Comparison of ENCODE assay signal across 22 cellular contexts in genomic region chr4:41571422-41571821, GRCh38. TPM values are rescaled to one million over a fixed set of nuclear protein-coding genes. Genes with fewer than 3 reads are reported as not detected.
DNase-seq lines count a peak whose midpoint lies in the region; ATAC-seq and TF ChIP-seq lines count a peak whose summit lies in the region.
"Had no signal": no experiment of that assay in that cellular context is flagged by ENCODE, and none has a peak within 500 bp of the region (broad histone marks: within the 10 kb centered on the region; RNA-seq: fewer than 3 reads in every experiment).

No MANE protein-coding gene starts in this region.

- H3K4me3 ChIP-seq in right cardiac atrium (ENCODE audit: low read length) (no peak overlapping the region), dorsolateral prefrontal cortex (no peak overlapping the region), gastrocnemius medialis (no peak overlapping the region)
- no peak overlapping the region for H3K4me3 ChIP-seq in CD8-positive, alpha-beta memory T cell (ENCODE audit: low read length)
- H3K4me3 ChIP-seq: A549; BLaER1 treated with 17β-estradiol and CSF1 and Interleukin-3, amounts not matched to agents 10 nM and 100 nM; GM23338; MG63; PC-9 had no signal

- CTCF ChIA-PET in CD8-positive, alpha-beta memory T cell (lab: Charles Lee), result no interaction called here

- no peak overlapping the region for H3K4me3 Mint-ChIP-seq in CD8-positive, alpha-beta memory T cell
- H3K4me3 Mint-ChIP-seq: CD4-positive, alpha-beta memory T cell; GM23338; H9; HFFc6 had no signal

- peaks cover 0 to 2% (median 0%) of the 10 kb centered on the region in 5 donors for H3K9me3 Mint-ChIP-seq in CD8-positive, alpha-beta memory T cell
- H3K9me3 Mint-ChIP-seq: CD4-positive, alpha-beta memory T cell; GM23338; H9; HFFc6 had no signal

- H3K27me3 Mint-ChIP-seq in CD8-positive, alpha-beta memory T cell, result no peaks in the 10 kb centered on the region
- H3K27me3 Mint-ChIP-seq: CD4-positive, alpha-beta memory T cell had no signal

- DNase-seq in right cardiac atrium (no peak), cardiac septum (ENCODE audit: low spot score) (no peak), dorsolateral prefrontal cortex (no peak), gastrocnemius medialis (no peak), medulla oblongata (ENCODE audit: extremely low spot score) (no peak), NCI-H510A (lab: John Stamatoyannopoulos, UW) (no peak)
- no peak for DNase-seq in CD8-positive, alpha-beta memory T cell
- DNase-seq: AML-193; Caco-2; CD4-positive, alpha-beta memory T cell; H9; HFFc6; IMR-90; KG1; MG63; NCI-H2029; NCI-H2227 treated with DMSO at 0.1 percent for 48 hours; PC-9; SHP77 had no signal

- no peaks in the 10 kb centered on the region for H3K36me3 Mint-ChIP-seq in CD8-positive, alpha-beta memory T cell
- H3K36me3 Mint-ChIP-seq: CD4-positive, alpha-beta memory T cell had no signal

- POLR2A ChIA-PET in CD8-positive, alpha-beta memory T cell (lab: Charles Lee), result no interaction called here

- intact Hi-C loops in right cardiac atrium (cut with DNase I), result no loop called here
- intact Hi-C loops in cardiac septum (cut with DNase I), result loop anchor here (5.0 kb wide), 2 partner anchors 34 to 41 kb away; partner anchors contain the start of gene LIMCH1
- intact Hi-C loops in dorsolateral prefrontal cortex (cut with DNase I), result no loop called here
- intact Hi-C loops in gastrocnemius medialis (cut with DNase I; ENCODE audit: low total_unique reads), result loop anchor here (2.0 to 5.0 kb wide), 2 partner anchors 211 to 654 kb away; no protein-coding TSS in a partner anchor

- H3K27me3 ChIP-seq in right cardiac atrium (ENCODE audit: control insufficient read depth, insufficient read depth) (no peaks in the 10 kb centered on the region), dorsolateral prefrontal cortex (no peaks in the 10 kb centered on the region), gastrocnemius medialis (no peaks in the 10 kb centered on the region)
- no peaks in the 10 kb centered on the region for H3K27me3 ChIP-seq in CD8-positive, alpha-beta memory T cell (ENCODE audit: insufficient read depth, low read length, poor library complexity, severe bottlenecking)
- H3K27me3 ChIP-seq: BLaER1 treated with 17β-estradiol and CSF1 and Interleukin-3, amounts not matched to agents 10 nM and 100 nM; MG63 had no signal

- WGBS in right cardiac atrium, result 61% methylated on average over 1 of the region's 1 CpG

- in situ Hi-C loops in gastrocnemius medialis (cut with MboI; ENCODE audit: low sequenced_read_pairs in 4 of 4), result no loop called here

- H3K36me3 ChIP-seq in gastrocnemius medialis, result no peaks in the 10 kb centered on the region
- H3K36me3 ChIP-seq in CD8-positive, alpha-beta memory T cell (ENCODE audit: insufficient read depth, low read length), result no peaks in the 10 kb centered on the region
- H3K36me3 ChIP-seq: BLaER1 treated with 17β-estradiol and CSF1 and Interleukin-3, amounts not matched to agents 10 nM and 100 nM; MG63 had no signal

- H3K9me3 ChIP-seq in right cardiac atrium (ENCODE audit: control insufficient read depth, low read length) (no peaks in the 10 kb centered on the region), gastrocnemius medialis (no peaks in the 10 kb centered on the region)
- H3K9me3 ChIP-seq in CD8-positive, alpha-beta memory T cell (ENCODE audit: low read length), result no peaks in the 10 kb centered on the region
- H3K9me3 ChIP-seq: A549; BLaER1 treated with 17β-estradiol and CSF1 and Interleukin-3, amounts not matched to agents 10 nM and 100 nM; Caco-2; MG63 had no signal

- H3K27ac Mint-ChIP-seq in CD8-positive, alpha-beta memory T cell, result no peak overlapping the region
- H3K27ac Mint-ChIP-seq: CD4-positive, alpha-beta memory T cell; GM23338; H9; HFFc6 had no signal

- no peak for ATAC-seq in right cardiac atrium
- no peak for ATAC-seq in gastrocnemius medialis
- ATAC-seq: A549, GM23338 had no signal

- no peaks in the 10 kb centered on the region for H3K4me1 Mint-ChIP-seq in CD8-positive, alpha-beta memory T cell
- H3K4me1 Mint-ChIP-seq: CD4-positive, alpha-beta memory T cell; GM23338 had no signal

- TF ChIP-seq CTCF in dorsolateral prefrontal cortex (IDR thresholded peaks at IDR 0.05 in 54 of 56, conservative IDR thresholded peaks at IDR 0.05 in 2 of 56; ENCODE audit: low read depth in 1 of 56, partially characterized antibody in 56 of 56) (no peak), gastrocnemius medialis (IDR thresholded peaks at IDR 0.05 in 4 of 5, conservative IDR thresholded peaks at IDR 0.05 in 1 of 5) (no peak)

- H3K4me1 ChIP-seq in right cardiac atrium (ENCODE audit: control insufficient read depth, insufficient read depth, low read length) (peaks cover 2% of the 10 kb centered on the region), gastrocnemius medialis (peaks cover 75 to 94% of the 10 kb centered on the region in 2 donors)
- no peaks in the 10 kb centered on the region for H3K4me1 ChIP-seq in CD8-positive, alpha-beta memory T cell (ENCODE audit: insufficient read depth, low read length)
- H3K4me1 ChIP-seq: BLaER1 treated with 17β-estradiol and CSF1 and Interleukin-3, amounts not matched to agents 10 nM and 100 nM had no signal

- no peak for TF ChIP-seq POLR2A in gastrocnemius medialis (IDR thresholded peaks at IDR 0.05)

- peak overlapping the region; percentile 73 for H3K27ac ChIP-seq in right cardiac atrium (ENCODE audit: low read length)
- peak overlapping the region in 39 of 59 donors; percentile 0 to 72 (median 49) for H3K27ac ChIP-seq in dorsolateral prefrontal cortex
- H3K27ac ChIP-seq in gastrocnemius medialis, result peak overlapping the region; percentile 75 to 87 (median 82)
- H3K27ac ChIP-seq in CD8-positive, alpha-beta memory T cell (ENCODE audit: low read depth, low read length), result no peak overlapping the region
- H3K27ac ChIP-seq: BLaER1 treated with 17β-estradiol and CSF1 and Interleukin-3, amounts not matched to agents 10 nM and 100 nM; PC-9 had no signal

RNA-seq across cellular contexts. Expression of gene LIMCH1, which starts 33.5 kb away (rescaled TPM):
- 100 to 1,000 TPM; 157 to 248 (median 198) TPM for total RNA-seq in right cardiac atrium
- 43.3 TPM for polyA plus RNA-seq in right cardiac atrium
- total RNA-seq in cardiac septum, result 291 TPM
- total RNA-seq in dorsolateral prefrontal cortex, result 100 to 1,000 TPM; 126 to 357 (median 196) TPM
- 10 to 100 TPM; 36.2 to 71.4 (median 52.1) TPM for total RNA-seq in gastrocnemius medialis
- total RNA-seq in CD8-positive, alpha-beta memory T cell, result not detected
- polyA plus RNA-seq in CD8-positive, alpha-beta memory T cell, result not detected
- total RNA-seq: CD4-positive, alpha-beta memory T cell had no signal
- polyA plus RNA-seq: CD4-positive, alpha-beta memory T cell had no signal

Comparison
In these comparisons a context has a peak if more than half of its experiments do, and no peak if none do; other contexts are left out.
1. intact Hi-C loops: an anchor here in cardiac septum (5.0 kb wide) and gastrocnemius medialis (2.0 to 5.0 kb wide); none called in right cardiac atrium and dorsolateral prefrontal cortex.
2. RNA of gene LIMCH1, which starts 33.5 kb away (total RNA-seq): 291 TPM in cardiac septum (single experiment), 157 to 248 TPM in right cardiac atrium, 126 to 357 TPM in dorsolateral prefrontal cortex and 36.2 to 71.4 TPM in gastrocnemius medialis; not detected in CD8-positive, alpha-beta memory T cell; every median in the first group is over 10 times any median in the second.